Comparison of ENCODE assay signal across 10 cellular contexts in genomic region chr6:89353702-89354392, GRCh38. TPM values are rescaled to one million over a fixed set of nuclear protein-coding genes. Genes with fewer than 3 reads are reported as not detected.
DNase-seq lines count a peak whose midpoint lies in the region; ATAC-seq and TF ChIP-seq lines count a peak whose summit lies in the region.
"Had no signal": no experiment of that assay in that cellular context is flagged by ENCODE, and none has a peak within 500 bp of the region (broad histone marks: within the 10 kb centered on the region; RNA-seq: fewer than 3 reads in every experiment).

No MANE protein-coding gene starts in this region.

- peak overlapping the region; percentile 97 to 100 (median 99); a peak in 21 of 22 replicates for H3K9ac ChIP-seq in BLaER1 treated with 17β-estradiol and CSF1 and Interleukin-3, amounts not matched to agents 10 nM and 100 nM

- no peaks in the 10 kb centered on the region for H3K27me3 ChIP-seq in BLaER1 treated with 17β-estradiol and CSF1 and Interleukin-3, amounts not matched to agents 10 nM and 100 nM
- H3K27me3 ChIP-seq in esophagus muscularis mucosa = no peaks in the 10 kb centered on the region

- H3K9me3 ChIP-seq in BLaER1 treated with 17β-estradiol and CSF1 and Interleukin-3, amounts not matched to agents 10 nM and 100 nM (replicated peaks in 1 of 11) = no peaks in the 10 kb centered on the region
- no peaks in the 10 kb centered on the region for H3K9me3 ChIP-seq in esophagus muscularis mucosa

- H3K4me2 ChIP-seq in BLaER1 treated with 17β-estradiol and CSF1 and Interleukin-3, amounts not matched to agents 10 nM and 100 nM = peak overlapping the region; percentile 70 to 81 (median 75)

- 96% methylated on average over 2 of the region's 2 CpGs for WGBS in esophagus muscularis mucosa

- TF ChIP-seq CTCF in esophagus muscularis mucosa (IDR thresholded peaks at IDR 0.05) = no peak

- peaks cover 0 to 10% (median 4%) of the 10 kb centered on the region in 11 experiments; a peak in 9 of 22 replicates for H3K36me3 ChIP-seq in BLaER1 treated with 17β-estradiol and CSF1 and Interleukin-3, amounts not matched to agents 10 nM and 100 nM
- H3K36me3 ChIP-seq in esophagus muscularis mucosa = no peaks in the 10 kb centered on the region

- peaks cover 0 to 14% (median 0%) of the 10 kb centered on the region in 11 experiments; a peak in 7 of 22 replicates for H4K20me1 ChIP-seq in BLaER1 treated with 17β-estradiol and CSF1 and Interleukin-3, amounts not matched to agents 10 nM and 100 nM

- TF ChIP-seq EP300 in esophagus muscularis mucosa (IDR thresholded peaks at IDR 0.05) = no peak

- ATAC-seq in GM18868 (IDR thresholded peaks at IDR 0.05; ENCODE audit: unreplicated experiment) (peak; percentile 20), GM18858 (IDR thresholded peaks at IDR 0.05; ENCODE audit: unreplicated experiment) (no peak), GM21360 (IDR thresholded peaks at IDR 0.05; ENCODE audit: unreplicated experiment) (no peak), GM19463 (IDR thresholded peaks at IDR 0.05; ENCODE audit: unreplicated experiment) (no peak), GM21717 (IDR thresholded peaks at IDR 0.05; ENCODE audit: unreplicated experiment) (no peak)

- peaks cover 34 to 62% (median 47%) of the 10 kb centered on the region in 10 experiments for H3K4me1 ChIP-seq in BLaER1 treated with 17β-estradiol and CSF1 and Interleukin-3, amounts not matched to agents 10 nM and 100 nM
- peaks cover 18 to 38% (median 32%) of the 10 kb centered on the region in 4 donors for H3K4me1 ChIP-seq in esophagus muscularis mucosa

- TF ChIP-seq POLR2A in esophagus muscularis mucosa (IDR thresholded peaks at IDR 0.05; ENCODE audit: low read depth) = no peak

- peak overlapping the region; percentile 72 to 87 (median 80); a peak in 19 of 20 replicates for H3K4me3 ChIP-seq in BLaER1 treated with 17β-estradiol and CSF1 and Interleukin-3, amounts not matched to agents 10 nM and 100 nM
- H3K4me3 ChIP-seq in esophagus muscularis mucosa = peak overlapping the region in 1 of 4 donors; percentile 78

- peak overlapping the region; percentile 96 to 100 (median 99); a peak in 21 of 22 replicates for H3K27ac ChIP-seq in BLaER1 treated with 17β-estradiol and CSF1 and Interleukin-3, amounts not matched to agents 10 nM and 100 nM
- peak overlapping the region in 3 of 4 donors; percentile 96 to 98 (median 98) for H3K27ac ChIP-seq in esophagus muscularis mucosa (replicated peaks in 1 of 4)

- peak; percentile 86 for DNase-seq in NCI-H345 (lab: John Stamatoyannopoulos, UW)
- no peak for DNase-seq in esophagus muscularis mucosa (ENCODE audit: extremely low spot score)
- DNase-seq: effector CD8-positive, alpha-beta T cell had no signal

- intact Hi-C loops in esophagus muscularis mucosa (cut with DNase I) = loop anchor here (2.0 to 5.0 kb wide), 2 partner anchors 15 to 367 kb away; no protein-coding TSS in a partner anchor

RNA-seq across cellular contexts. Expression of gene UBE2J1, which starts 1.3 kb away (rescaled TPM):
- total RNA-seq in esophagus muscularis mucosa = 10 to 100 TPM; 31.0 to 36.6 (median 33.6) TPM

RNA-seq across cellular contexts. Expression of gene GABRR2, which starts 38.7 kb away (rescaled TPM):
- total RNA-seq in esophagus muscularis mucosa = under 1 TPM in 3 of 4 donors, not detected in 1; 0.33 to 0.46 (median 0.45) TPM
- total RNA-seq: RPMI7951 had no signal

RNA-seq across cellular contexts. Expression of gene RRAGD, which starts 58.2 kb away (rescaled TPM):
- total RNA-seq in esophagus muscularis mucosa = 10 to 100 TPM; 18.7 to 31.4 (median 19.9) TPM
